ENCODE assay signal across 1 cellular context in genomic region chr9:125416517-125416916, GRCh38.
TF ChIP-seq lines count a peak whose summit lies in the region.

No MANE protein-coding gene starts in this region.

TF ChIP-seq in GM12878, 131 proteins besides CTCF, POLR2A, EP300 and RAD21:
- TF ChIP-seq TCF7 (IDR thresholded peaks at IDR 0.05; ENCODE audit: borderline replicate concordance) (no peak), ZNF24 (IDR thresholded peaks at IDR 0.05) (peak; percentile 79; the same call in 1 of the 2 replicates)
